ENCODE assay signal across 19 cellular contexts in genomic region chr12:25755681-25756260, GRCh38.
DNase-seq lines count a peak whose midpoint lies in the region; ATAC-seq and TF ChIP-seq lines count a peak whose summit lies in the region.
"Had no signal": no experiment of that assay in that cellular context is flagged by ENCODE, and none has a peak within 500 bp of the region (broad histone marks: within the 10 kb centered on the region; RNA-seq: fewer than 3 reads in every experiment).

No MANE protein-coding gene starts in this region.

- H3K27me3 ChIP-seq in brain microvascular endothelial cell (replicated peaks): no peaks in the 10 kb centered on the region
- H3K27me3 ChIP-seq in hepatocyte: no peaks in the 10 kb centered on the region

- H3K4me3 ChIP-seq in brain microvascular endothelial cell (ENCODE audit: low read depth, low read length): no peak overlapping the region
- no peak overlapping the region for H3K4me3 ChIP-seq in hepatocyte

- no peak for TF ChIP-seq CTCF in brain microvascular endothelial cell (IDR thresholded peaks at IDR 0.05; ENCODE audit: low read depth, low read length, missing control alignments)
- TF ChIP-seq CTCF in hepatocyte (IDR thresholded peaks at IDR 0.05; ENCODE audit: poor library complexity): no peak

- 64% methylated on average over 3 of the region's 3 CpGs for WGBS in hepatocyte (ENCODE audit: low lambda C conversion rate, missing lambda C conversion rate)

- in situ Hi-C loops in brain microvascular endothelial cell (cut with HindIII; ENCODE audit: low pct_ligation_motif_present, low sequenced_read_pairs): no loop called here

- peaks cover 3% of the 10 kb centered on the region for H3K27me3 Mint-ChIP-seq in T-helper 2 cell treated with Interferon-gamma antibody and Interleukin-4, amounts not matched to agents 5 μg/mL and 100 μg/mL, for 36 hours (ENCODE audit: low read depth)
- H3K27me3 Mint-ChIP-seq: B cell had no signal

- H3K36me3 Mint-ChIP-seq in T-helper 2 cell treated with Interferon-gamma antibody and Interleukin-4, amounts not matched to agents 5 μg/mL and 100 μg/mL, for 36 hours (ENCODE audit: low read depth): no peaks in the 10 kb centered on the region

- H3K9me3 Mint-ChIP-seq in T-helper 2 cell treated with Interferon-gamma antibody and Interleukin-4, amounts not matched to agents 5 μg/mL and 100 μg/mL, for 36 hours: no peaks in the 10 kb centered on the region

- H3K36me3 ChIP-seq in brain microvascular endothelial cell (replicated peaks) (no peaks in the 10 kb centered on the region), hepatocyte (replicated peaks; ENCODE audit: insufficient read depth, low read depth) (no peaks in the 10 kb centered on the region)

- DNase-seq in NCI-H526 (lab: John Stamatoyannopoulos, UW) (peak; percentile 9 to 26), NCI-H526 treated with DMSO at 0.1 percent for 48 hours (lab: John Stamatoyannopoulos, UW) (no peak), brain microvascular endothelial cell (peak; percentile 52), hepatocyte (ENCODE audit: low spot score) (peak; percentile 21), NK-92 (lab: John Stamatoyannopoulos, UW; ENCODE audit: unreplicated experiment) (no peak)
- no peak for DNase-seq in activated CD4-positive, CD25-positive, alpha-beta regulatory T cell treated with anti-CD3 and anti-CD28 coated beads, Interleukin-2, amount 50 U/mL, for 72 hours
- no peak for DNase-seq in T-helper 2 cell treated with Interferon-gamma antibody and Interleukin-4, amounts not matched to agents 5 μg/mL and 100 μg/mL, for 36 hours (ENCODE audit: low spot score)
- DNase-seq: COR-L47, DMS 273 treated with DMSO at 0.1 percent for 48 hours, GF-D8, HCEC 1CT, MM.1S, NCI-H1092 treated with DMSO at 0.1 percent for 48 hours, NCI-H146, NCI-H2029 treated with DMSO at 0.1 percent for 48 hours, NCI-H510A treated with DMSO at 0.1 percent for 48 hours had no signal

- no peak for ATAC-seq in HG02885 (IDR thresholded peaks at IDR 0.05; ENCODE audit: poor library complexity, unreplicated experiment)
- ATAC-seq: Panc1 had no signal

- no peaks in the 10 kb centered on the region for H4K20me1 ChIP-seq in hepatocyte (ENCODE audit: insufficient read depth, poor library complexity, severe bottlenecking)

- no peaks in the 10 kb centered on the region for H3K9me3 ChIP-seq in hepatocyte (ENCODE audit: low read depth)

- peaks cover 23% of the 10 kb centered on the region for H3K4me1 ChIP-seq in hepatocyte (ENCODE audit: insufficient read depth)

- no peaks in the 10 kb centered on the region for H3K9me2 ChIP-seq in hepatocyte (replicated peaks; ENCODE audit: insufficient read depth)

- H3K27ac Mint-ChIP-seq in T-helper 2 cell treated with Interferon-gamma antibody and Interleukin-4, amounts not matched to agents 5 μg/mL and 100 μg/mL, for 36 hours: no peak overlapping the region
- H3K27ac Mint-ChIP-seq: B cell had no signal

- H3K4me1 Mint-ChIP-seq in T-helper 2 cell treated with Interferon-gamma antibody and Interleukin-4, amounts not matched to agents 5 μg/mL and 100 μg/mL, for 36 hours (ENCODE audit: low read depth): no peaks in the 10 kb centered on the region
- H3K4me1 Mint-ChIP-seq: B cell had no signal

- no peak overlapping the region for H3K4me3 Mint-ChIP-seq in T-helper 2 cell treated with Interferon-gamma antibody and Interleukin-4, amounts not matched to agents 5 μg/mL and 100 μg/mL, for 36 hours
- H3K4me3 Mint-ChIP-seq: B cell had no signal

- peak overlapping the region; percentile 60 for H3K4me2 ChIP-seq in hepatocyte

- H2AFZ ChIP-seq in hepatocyte: no peak overlapping the region

- no peaks in the 10 kb centered on the region for H3K79me2 ChIP-seq in hepatocyte

- no peak overlapping the region for H3K27ac ChIP-seq in brain microvascular endothelial cell
- H3K27ac ChIP-seq in hepatocyte: peak overlapping the region; percentile 75

Comparison
In these comparisons a context has a peak if more than half of its experiments do, and no peak if none do; other contexts are left out.
1. DNase-seq: peak in NCI-H526 (2 of 2), brain microvascular endothelial cell (single experiment) and hepatocyte (single experiment); none in NCI-H526 treated with DMSO at 0.1 percent for 48 hours (single experiment), NK-92 (single experiment), activated CD4-positive, CD25-positive, alpha-beta regulatory T cell treated with anti-CD3 and anti-CD28 coated beads, Interleukin-2, amount 50 U/mL, for 72 hours (single experiment) and T-helper 2 cell treated with Interferon-gamma antibody and Interleukin-4, amounts not matched to agents 5 μg/mL and 100 μg/mL, for 36 hours (single experiment).